Comparison of ENCODE assay signal across 2 cellular contexts in genomic region chr1:196607940-196608339, GRCh38.
TF ChIP-seq lines count a peak whose summit lies in the region.

No MANE protein-coding gene starts in this region.

TF ChIP-seq in liver, 16 proteins besides CTCF, POLR2A, EP300 and RAD21:
- TF ChIP-seq RXRA (IDR thresholded peaks at IDR 0.05), result no peak
- no peak for TF ChIP-seq TAF1 (conservative IDR thresholded peaks at IDR 0.05)
- TF ChIP-seq NR2F2 (IDR thresholded peaks at IDR 0.05), result no peak
- TF ChIP-seq FOXA2 (IDR thresholded peaks at IDR 0.05), result no peak
- TF ChIP-seq FOXA1 (IDR thresholded peaks at IDR 0.05), result no peak
- TF ChIP-seq, protein P1, sequence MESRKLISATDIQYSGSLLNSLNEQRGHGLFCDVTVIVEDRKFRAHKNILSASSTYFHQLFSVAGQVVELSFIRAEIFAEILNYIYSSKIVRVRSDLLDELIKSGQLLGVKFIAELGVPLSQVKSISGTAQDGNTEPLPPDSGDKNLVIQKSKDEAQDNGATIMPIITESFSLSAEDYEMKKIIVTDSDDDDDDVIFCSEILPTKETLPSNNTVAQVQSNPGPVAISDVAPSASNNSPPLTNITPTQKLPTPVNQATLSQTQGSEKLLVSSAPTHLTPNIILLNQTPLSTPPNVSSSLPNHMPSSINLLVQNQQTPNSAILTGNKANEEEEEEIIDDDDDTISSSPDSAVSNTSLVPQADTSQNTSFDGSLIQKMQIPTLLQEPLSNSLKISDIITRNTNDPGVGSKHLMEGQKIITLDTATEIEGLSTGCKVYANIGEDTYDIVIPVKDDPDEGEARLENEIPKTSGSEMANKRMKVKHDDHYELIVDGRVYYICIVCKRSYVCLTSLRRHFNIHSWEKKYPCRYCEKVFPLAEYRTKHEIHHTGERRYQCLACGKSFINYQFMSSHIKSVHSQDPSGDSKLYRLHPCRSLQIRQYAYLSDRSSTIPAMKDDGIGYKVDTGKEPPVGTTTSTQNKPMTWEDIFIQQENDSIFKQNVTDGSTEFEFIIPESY (IDR thresholded peaks at IDR 0.05), result no peak
- no peak for TF ChIP-seq JUND (IDR thresholded peaks at IDR 0.05)
- no peak for TF ChIP-seq YY1 (IDR thresholded peaks at IDR 0.05)
- TF ChIP-seq GABPA (IDR thresholded peaks at IDR 0.05 in 1 of 2, conservative IDR thresholded peaks at IDR 0.05 in 1 of 2), result no peak
- TF ChIP-seq HNF4A (conservative IDR thresholded peaks at IDR 0.05), result no peak
- no peak for TF ChIP-seq REST (IDR thresholded peaks at IDR 0.05)
- no peak for TF ChIP-seq EGR1 (IDR thresholded peaks at IDR 0.05; ENCODE audit: low read depth in 2 of 2)
- TF ChIP-seq, protein P2, sequence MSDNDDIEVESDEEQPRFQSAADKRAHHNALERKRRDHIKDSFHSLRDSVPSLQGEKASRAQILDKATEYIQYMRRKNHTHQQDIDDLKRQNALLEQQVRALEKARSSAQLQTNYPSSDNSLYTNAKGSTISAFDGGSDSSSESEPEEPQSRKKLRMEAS (IDR thresholded peaks at IDR 0.05), result no peak
- no peak for TF ChIP-seq HNF4G (IDR thresholded peaks at IDR 0.05)
- TF ChIP-seq SP1 (IDR thresholded peaks at IDR 0.05), result no peak
- TF ChIP-seq, protein P3, sequence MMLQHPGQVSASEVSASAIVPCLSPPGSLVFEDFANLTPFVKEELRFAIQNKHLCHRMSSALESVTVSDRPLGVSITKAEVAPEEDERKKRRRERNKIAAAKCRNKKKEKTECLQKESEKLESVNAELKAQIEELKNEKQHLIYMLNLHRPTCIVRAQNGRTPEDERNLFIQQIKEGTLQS (IDR thresholded peaks at IDR 0.05), result no peak

TF ChIP-seq in HepG2, 621 proteins besides CTCF, POLR2A, EP300 and RAD21:
- TF ChIP-seq, protein P4, sequence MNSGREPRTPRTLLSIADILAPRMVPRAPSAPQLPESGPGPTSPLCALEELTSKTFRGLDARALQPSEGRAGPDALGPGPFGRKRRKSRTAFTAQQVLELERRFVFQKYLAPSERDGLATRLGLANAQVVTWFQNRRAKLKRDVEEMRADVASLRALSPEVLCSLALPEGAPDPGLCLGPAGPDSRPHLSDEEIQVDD (CRISPR knock-in tag; IDR thresholded peaks at IDR 0.05; ENCODE audit: borderline replicate concordance), result no peak
- TF ChIP-seq CHD4 (IDR thresholded peaks at IDR 0.05; ENCODE audit: borderline replicate concordance, low read length) (no peak), ELF1 (CRISPR knock-in tag; IDR thresholded peaks at IDR 0.05) (no peak), CENPT (CRISPR knock-in tag; IDR thresholded peaks at IDR 0.05; ENCODE audit: low read depth) (no peak), CCDC6 (CRISPR knock-in tag; IDR thresholded peaks at IDR 0.05) (no peak), TARDBP (CRISPR knock-in tag; IDR thresholded peaks at IDR 0.05) (no peak), DMTF1 (CRISPR knock-in tag; IDR thresholded peaks at IDR 0.05) (no peak)
